29 cellular contexts compared by ENCODE assay signal in the genomic region with DNA sequence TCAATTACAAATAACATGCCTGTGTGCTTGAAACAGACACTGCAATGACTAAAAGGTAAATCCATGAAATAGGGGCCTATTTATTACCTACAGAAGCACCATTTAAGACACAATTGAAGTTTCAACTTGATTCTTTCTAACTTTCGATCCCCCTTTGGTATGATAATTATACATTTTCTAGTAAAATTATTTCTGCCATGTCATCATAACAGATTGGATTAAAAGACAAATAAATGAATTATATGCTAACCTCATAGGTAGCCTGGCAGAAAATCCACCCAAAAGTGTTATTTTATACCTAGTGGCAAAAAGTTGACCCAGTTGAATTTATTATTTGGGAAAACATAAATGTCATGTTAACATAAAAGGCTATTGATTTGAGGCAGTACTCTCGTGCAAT.
"Had no signal": no experiment of that assay in that cellular context is flagged by ENCODE, and none has a peak within 500 bp of the region (broad histone marks: within the 10 kb centered on the region; RNA-seq: fewer than 3 reads in every experiment).

No MANE protein-coding gene starts in this region.

- H3K36me3 Mint-ChIP-seq: stimulated activated effector memory CD8-positive, alpha-beta T cell treated with anti-CD3 and anti-CD28 coated beads, Interleukin-12 subunit alpha, Interleukin-12 subunit beta, amount 100 ng/mL, for 72 hours; stimulated activated memory B cell treated with anti-CD40 and anti-IgM and Interleukin-4, amounts not matched to agents 10 μg/mL and 1 μg/mL and 100 μg/mL, for 72 hours; stimulated activated naive B cell treated with anti-CD40 and anti-IgM and Interleukin-4, amounts not matched to agents 10 μg/mL and 1 μg/mL and 100 μg/mL, for 72 hours; type B pancreatic cell had no signal

- H3K4me1 ChIP-seq: stomach, suprapubic skin, testis, thyroid gland, tibial artery, tibial nerve, transverse colon, upper lobe of left lung, upper lobe of right lung, uterus, vagina had no signal

- H3K27ac Mint-ChIP-seq: stimulated activated effector memory CD8-positive, alpha-beta T cell treated with anti-CD3 and anti-CD28 coated beads, Interleukin-12 subunit alpha, Interleukin-12 subunit beta, amount 100 ng/mL, for 72 hours; stimulated activated memory B cell treated with anti-CD40 and anti-IgM and Interleukin-4, amounts not matched to agents 10 μg/mL and 1 μg/mL and 100 μg/mL, for 72 hours; stimulated activated naive B cell treated with anti-CD40 and anti-IgM and Interleukin-4, amounts not matched to agents 10 μg/mL and 1 μg/mL and 100 μg/mL, for 72 hours; stimulated activated naive CD8-positive, alpha-beta T cell treated with anti-CD3 and anti-CD28 coated beads, Interleukin-15, amount 100 ng/mL, for 72 hours; stimulated activated naive CD8-positive, alpha-beta T cell treated with anti-CD3 and anti-CD28 coated beads, Interleukin-15, Interleukin-2, amounts not matched to agents 100 ng/mL and 50 ng/mL, for 24 hours; type B pancreatic cell had no signal

- H3K27me3 ChIP-seq: stomach, suprapubic skin, testis, thyroid gland, tibial artery, tibial nerve, transverse colon, upper lobe of left lung, upper lobe of right lung, uterus, vagina had no signal

- H3K4me3 Mint-ChIP-seq: stimulated activated effector memory CD8-positive, alpha-beta T cell treated with anti-CD3 and anti-CD28 coated beads, Interleukin-12 subunit alpha, Interleukin-12 subunit beta, amount 100 ng/mL, for 72 hours; stimulated activated memory B cell treated with anti-CD40 and anti-IgM and Interleukin-4, amounts not matched to agents 10 μg/mL and 1 μg/mL and 100 μg/mL, for 72 hours; stimulated activated naive B cell treated with anti-CD40 and anti-IgM and Interleukin-4, amounts not matched to agents 10 μg/mL and 1 μg/mL and 100 μg/mL, for 72 hours; stimulated activated naive CD8-positive, alpha-beta T cell treated with anti-CD3 and anti-CD28 coated beads, Interleukin-15, amount 100 ng/mL, for 72 hours; stimulated activated naive CD8-positive, alpha-beta T cell treated with anti-CD3 and anti-CD28 coated beads, Interleukin-15, Interleukin-2, amounts not matched to agents 100 ng/mL and 50 ng/mL, for 24 hours; type B pancreatic cell had no signal

- H3K4me1 Mint-ChIP-seq: stimulated activated effector memory CD8-positive, alpha-beta T cell treated with anti-CD3 and anti-CD28 coated beads, Interleukin-12 subunit alpha, Interleukin-12 subunit beta, amount 100 ng/mL, for 72 hours; stimulated activated memory B cell treated with anti-CD40 and anti-IgM and Interleukin-4, amounts not matched to agents 10 μg/mL and 1 μg/mL and 100 μg/mL, for 72 hours; stimulated activated naive B cell treated with anti-CD40 and anti-IgM and Interleukin-4, amounts not matched to agents 10 μg/mL and 1 μg/mL and 100 μg/mL, for 72 hours; stimulated activated naive CD8-positive, alpha-beta T cell treated with anti-CD3 and anti-CD28 coated beads, Interleukin-15, amount 100 ng/mL, for 72 hours had no signal

- FAIRE-seq: urothelium cell line had no signal

- ATAC-seq: stimulated activated effector memory CD8-positive, alpha-beta T cell treated with anti-CD3 and anti-CD28 coated beads, Interleukin-12 subunit alpha, Interleukin-12 subunit beta, amount 100 ng/mL, for 72 hours; stimulated activated memory B cell treated with anti-CD40 and anti-IgM and Interleukin-4, amounts not matched to agents 10 μg/mL and 1 μg/mL and 100 μg/mL, for 72 hours; stimulated activated naive B cell treated with anti-CD40 and anti-IgM and Interleukin-4, amounts not matched to agents 10 μg/mL and 1 μg/mL and 100 μg/mL, for 72 hours; stimulated activated naive CD8-positive, alpha-beta T cell treated with anti-CD3 and anti-CD28 coated beads, Interleukin-15, amount 100 ng/mL, for 72 hours; stimulated activated naive CD8-positive, alpha-beta T cell treated with anti-CD3 and anti-CD28 coated beads, Interleukin-15, Interleukin-2, amounts not matched to agents 100 U/mL and 50 U/mL, for 24 hours; upper lobe of right lung had no signal

- DNase-seq: stimulated activated CD4-positive, alpha-beta T cell treated with anti-CD3 and anti-CD28 coated beads, Interleukin-2, amount 100 ng/mL, for 48 hours; stimulated activated CD4-positive, alpha-beta T cell treated with anti-CD3 and anti-CD28 coated beads, Interleukin-4, amount 100 ng/mL, for 1 hour; stimulated activated CD4-positive, alpha-beta T cell treated with anti-CD3 and anti-CD28 coated beads, Interleukin-4, amount 100 ng/mL, for 24 hours; stimulated activated CD4-positive, alpha-beta T cell treated with anti-CD3 and anti-CD28 coated beads, Interleukin-4, amount 100 ng/mL, for 4 hours; stimulated activated CD8-positive, alpha-beta memory T cell treated with anti-CD3 and anti-CD28 coated beads, Interleukin-4, amount 100 ng/mL, for 48 hours; stimulated activated naive B cell treated with anti-CD40 and anti-IgM and Interleukin-4, amounts not matched to agents 10 μg/mL and 1 μg/mL and 100 μg/mL, for 72 hours; stimulated activated naive CD4-positive, alpha-beta T cell; stimulated activated naive CD4-positive, alpha-beta T cell treated with Interleukin-2 at 50 U/mL for 16 hours; stimulated activated naive CD8-positive, alpha-beta T cell treated with anti-CD3 and anti-CD28 coated beads, Interleukin-15, amount 100 ng/mL, for 72 hours; stimulated activated naive CD8-positive, alpha-beta T cell treated with anti-CD3 and anti-CD28 coated beads, Interleukin-15, Interleukin-2, amounts not matched to agents 100 U/mL and 50 U/mL, for 24 hours; stomach; substantia nigra; testis; thyroid gland; tibial artery; transverse colon; trophoblast cell; upper lobe of left lung; upper lobe of right lung; uterus had no signal

- H3K36me3 ChIP-seq: stomach, suprapubic skin, thoracic aorta, thyroid gland, tibial artery, tibial nerve, transverse colon, upper lobe of left lung, upper lobe of right lung, uterus, vagina had no signal

- H3K9me3 Mint-ChIP-seq: stimulated activated effector memory CD8-positive, alpha-beta T cell treated with anti-CD3 and anti-CD28 coated beads, Interleukin-12 subunit alpha, Interleukin-12 subunit beta, amount 100 ng/mL, for 72 hours; type B pancreatic cell had no signal

- H3K4me3 ChIP-seq: stomach, suprapubic skin, testis, thoracic aorta, thyroid gland, tibial artery, tibial nerve, transverse colon, upper lobe of left lung, upper lobe of right lung, uterus, vagina had no signal

- H3K9me3 ChIP-seq: stomach, suprapubic skin, testis, thoracic aorta, thyroid gland, tibial artery, transverse colon, upper lobe of left lung, upper lobe of right lung, uterus, vagina had no signal

- H3K27ac ChIP-seq: stomach, suprapubic skin, testis, thoracic aorta, thyroid gland, tibial artery, tibial nerve, transverse colon, upper lobe of left lung, upper lobe of right lung, uterus, vagina had no signal

- H3K27me3 Mint-ChIP-seq: stimulated activated memory B cell treated with anti-CD40 and anti-IgM and Interleukin-4, amounts not matched to agents 10 μg/mL and 1 μg/mL and 100 μg/mL, for 72 hours; stimulated activated naive B cell treated with anti-CD40 and anti-IgM and Interleukin-4, amounts not matched to agents 10 μg/mL and 1 μg/mL and 100 μg/mL, for 72 hours; stimulated activated naive CD8-positive, alpha-beta T cell treated with anti-CD3 and anti-CD28 coated beads, Interleukin-15, amount 100 ng/mL, for 72 hours; stimulated activated naive CD8-positive, alpha-beta T cell treated with anti-CD3 and anti-CD28 coated beads, Interleukin-15, Interleukin-2, amounts not matched to agents 100 ng/mL and 50 ng/mL, for 24 hours had no signal
